Comparison of ENCODE assay signal across 23 cellular contexts in genomic region chr16:88050952-88051660, GRCh38.
"Had no signal": no experiment of that assay in that cellular context is flagged by ENCODE, and none has a peak within 500 bp of the region (broad histone marks: within the 10 kb centered on the region; RNA-seq: fewer than 3 reads in every experiment).

No MANE protein-coding gene starts in this region.

- ATAC-seq: foreskin keratinocyte; heart left ventricle; left lung; stimulated activated effector memory CD8-positive, alpha-beta T cell treated with anti-CD3 and anti-CD28 coated beads, Interleukin-12 subunit alpha, Interleukin-12 subunit beta, amount 100 ng/mL, for 72 hours had no signal

- H3K9me3 ChIP-seq: colonic mucosa, heart left ventricle, left lung, testis, tibial nerve had no signal

- H3K36me3 ChIP-seq: colonic mucosa had no signal

- H3K4me3 Mint-ChIP-seq: endodermal cell; nephron; stimulated activated effector memory CD8-positive, alpha-beta T cell treated with anti-CD3 and anti-CD28 coated beads, Interleukin-12 subunit alpha, Interleukin-12 subunit beta, amount 100 ng/mL, for 72 hours; stimulated activated naive CD8-positive, alpha-beta T cell treated with anti-CD3 and anti-CD28 coated beads, Interleukin-15, Interleukin-2, amounts not matched to agents 100 ng/mL and 50 ng/mL, for 24 hours had no signal

- H3K27ac ChIP-seq: colonic mucosa, foreskin keratinocyte, heart left ventricle, left lung, parathyroid adenoma, testis, tibial nerve had no signal

- H3K9me3 Mint-ChIP-seq: endodermal cell; nephron; stimulated activated effector memory CD8-positive, alpha-beta T cell treated with anti-CD3 and anti-CD28 coated beads, Interleukin-12 subunit alpha, Interleukin-12 subunit beta, amount 100 ng/mL, for 72 hours; stimulated activated naive CD8-positive, alpha-beta T cell treated with anti-CD3 and anti-CD28 coated beads, Interleukin-15, Interleukin-2, amounts not matched to agents 100 ng/mL and 50 ng/mL, for 24 hours had no signal

- FAIRE-seq: endothelial cell of umbilical vein, islet of Langerhans, small intestine had no signal

- H3K4me1 ChIP-seq: colonic mucosa, foreskin keratinocyte, heart left ventricle, left lung, parathyroid adenoma, testis, tibial nerve had no signal

- H3K27ac Mint-ChIP-seq: endodermal cell; nephron; stimulated activated effector memory CD8-positive, alpha-beta T cell treated with anti-CD3 and anti-CD28 coated beads, Interleukin-12 subunit alpha, Interleukin-12 subunit beta, amount 100 ng/mL, for 72 hours; stimulated activated naive CD8-positive, alpha-beta T cell treated with anti-CD3 and anti-CD28 coated beads, Interleukin-15, Interleukin-2, amounts not matched to agents 100 ng/mL and 50 ng/mL, for 24 hours had no signal

- H3K27me3 ChIP-seq: colonic mucosa, foreskin keratinocyte, heart left ventricle, left lung, testis, tibial nerve had no signal

- H3K9ac ChIP-seq: parathyroid adenoma had no signal

- H3K4me1 Mint-ChIP-seq: stimulated activated effector memory CD8-positive, alpha-beta T cell treated with anti-CD3 and anti-CD28 coated beads, Interleukin-12 subunit alpha, Interleukin-12 subunit beta, amount 100 ng/mL, for 72 hours had no signal

- H2AFZ ChIP-seq: parathyroid adenoma had no signal

- DNase-seq: cerebellar nuclear complex; colonic mucosa; effector CD4-positive, alpha-beta T cell; endodermal cell; erythroblast; foreskin keratinocyte; hypothalamus; mesenchymal stem cell; midbrain; small intestine; stimulated activated CD4-positive, alpha-beta T cell treated with anti-CD3 and anti-CD28 coated beads, Interleukin-4, amount 100 ng/mL, for 1 hour; stimulated activated CD8-positive, alpha-beta memory T cell treated with anti-CD3 and anti-CD28 coated beads, Interleukin-4, amount 100 ng/mL, for 48 hours; testis had no signal

- H3K4me3 ChIP-seq: colonic mucosa, heart left ventricle, left lung, lung, testis, tibial nerve had no signal

- H3K27me3 Mint-ChIP-seq: stimulated activated naive CD8-positive, alpha-beta T cell treated with anti-CD3 and anti-CD28 coated beads, Interleukin-15, Interleukin-2, amounts not matched to agents 100 ng/mL and 50 ng/mL, for 24 hours had no signal
